6 cellular contexts compared by ENCODE assay signal in genomic region chr19:46766569-46767317, GRCh38. TPM values are rescaled to one million over a fixed set of nuclear protein-coding genes. Genes with fewer than 3 reads are reported as not detected.
DNase-seq lines count a peak whose midpoint lies in the region; TF ChIP-seq lines count a peak whose summit lies in the region.

No MANE protein-coding gene starts in this region.

- no peak overlapping the region for H2AFZ ChIP-seq in neural cell (ENCODE audit: low read depth, low read length)

- no peak for TF ChIP-seq RAD21 in neural cell (conservative IDR thresholded peaks at IDR 0.05)

- H3K9me3 ChIP-seq in ascending aorta, result no peaks in the 10 kb centered on the region
- no peaks in the 10 kb centered on the region for H3K9me3 ChIP-seq in neural cell (ENCODE audit: low read length)

- peak; percentile 79 for DNase-seq in DMS 273 (lab: John Stamatoyannopoulos, UW; ENCODE audit: unreplicated experiment)
- DNase-seq in NCI-H748 treated with DMSO at 0.1 percent for 48 hours (lab: John Stamatoyannopoulos, UW), result peak; percentile 61
- DNase-seq in ascending aorta (ENCODE audit: low spot score in 2 of 2), result no peak
- DNase-seq in pons (ENCODE audit: low spot score), result no peak
- DNase-seq in AG08396 (ENCODE audit: low spot score), result no peak

- no peak for TF ChIP-seq EP300 in neural cell (conservative IDR thresholded peaks at IDR 0.05; ENCODE audit: poor library complexity, severe bottlenecking)

- no peaks in the 10 kb centered on the region for H3F3A ChIP-seq in neural cell (ENCODE audit: insufficient read depth, low read length, poor library complexity, severe bottlenecking)

- no peaks in the 10 kb centered on the region for H3K4me1 ChIP-seq in ascending aorta

- H3K79me2 ChIP-seq in neural cell (replicated peaks; ENCODE audit: insufficient read depth, low read length), result no peaks in the 10 kb centered on the region

- H3K27me3 ChIP-seq in ascending aorta (no peaks in the 10 kb centered on the region), neural cell (ENCODE audit: insufficient read depth, low read depth, low read length) (no peaks in the 10 kb centered on the region)

- intact Hi-C loops in ascending aorta (cut with DNase I), result no loop called here

- no peaks in the 10 kb centered on the region for H4K20me1 ChIP-seq in neural cell (ENCODE audit: insufficient read depth)

- H3K9ac ChIP-seq in neural cell (ENCODE audit: low read length), result no peak overlapping the region

- no peak overlapping the region for H3K4me2 ChIP-seq in neural cell (ENCODE audit: low read length)

- TF ChIP-seq CTCF in ascending aorta (IDR thresholded peaks at IDR 0.05) (peak in 2 of 3 experiments; percentile 53 to 59), neural cell (IDR thresholded peaks at IDR 0.05; ENCODE audit: poor library complexity, severe bottlenecking) (peak; percentile 34)

- H3K9me2 ChIP-seq in neural cell (ENCODE audit: insufficient read depth, low read length), result no peaks in the 10 kb centered on the region

- H3K4me3 ChIP-seq in ascending aorta, result no peak overlapping the region
- no peak overlapping the region for H3K4me3 ChIP-seq in neural cell (ENCODE audit: low read length)

- H3K27ac ChIP-seq in ascending aorta (no peak overlapping the region), neural cell (ENCODE audit: low read length) (no peak overlapping the region)

- H3K36me3 ChIP-seq in ascending aorta (no peaks in the 10 kb centered on the region), neural cell (ENCODE audit: insufficient read depth, low read length) (no peaks in the 10 kb centered on the region)

TF ChIP-seq in neural cell, 6 proteins besides CTCF, POLR2A, EP300 and RAD21:
- no peak for TF ChIP-seq POLR2AphosphoS5 (IDR thresholded peaks at IDR 0.05)
- TF ChIP-seq, protein P1, sequence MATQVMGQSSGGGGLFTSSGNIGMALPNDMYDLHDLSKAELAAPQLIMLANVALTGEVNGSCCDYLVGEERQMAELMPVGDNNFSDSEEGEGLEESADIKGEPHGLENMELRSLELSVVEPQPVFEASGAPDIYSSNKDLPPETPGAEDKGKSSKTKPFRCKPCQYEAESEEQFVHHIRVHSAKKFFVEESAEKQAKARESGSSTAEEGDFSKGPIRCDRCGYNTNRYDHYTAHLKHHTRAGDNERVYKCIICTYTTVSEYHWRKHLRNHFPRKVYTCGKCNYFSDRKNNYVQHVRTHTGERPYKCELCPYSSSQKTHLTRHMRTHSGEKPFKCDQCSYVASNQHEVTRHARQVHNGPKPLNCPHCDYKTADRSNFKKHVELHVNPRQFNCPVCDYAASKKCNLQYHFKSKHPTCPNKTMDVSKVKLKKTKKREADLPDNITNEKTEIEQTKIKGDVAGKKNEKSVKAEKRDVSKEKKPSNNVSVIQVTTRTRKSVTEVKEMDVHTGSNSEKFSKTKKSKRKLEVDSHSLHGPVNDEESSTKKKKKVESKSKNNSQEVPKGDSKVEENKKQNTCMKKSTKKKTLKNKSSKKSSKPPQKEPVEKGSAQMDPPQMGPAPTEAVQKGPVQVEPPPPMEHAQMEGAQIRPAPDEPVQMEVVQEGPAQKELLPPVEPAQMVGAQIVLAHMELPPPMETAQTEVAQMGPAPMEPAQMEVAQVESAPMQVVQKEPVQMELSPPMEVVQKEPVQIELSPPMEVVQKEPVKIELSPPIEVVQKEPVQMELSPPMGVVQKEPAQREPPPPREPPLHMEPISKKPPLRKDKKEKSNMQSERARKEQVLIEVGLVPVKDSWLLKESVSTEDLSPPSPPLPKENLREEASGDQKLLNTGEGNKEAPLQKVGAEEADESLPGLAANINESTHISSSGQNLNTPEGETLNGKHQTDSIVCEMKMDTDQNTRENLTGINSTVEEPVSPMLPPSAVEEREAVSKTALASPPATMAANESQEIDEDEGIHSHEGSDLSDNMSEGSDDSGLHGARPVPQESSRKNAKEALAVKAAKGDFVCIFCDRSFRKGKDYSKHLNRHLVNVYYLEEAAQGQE (IDR thresholded peaks at IDR 0.05; ENCODE audit: borderline replicate concordance), result no peak
- no peak for TF ChIP-seq TAF1 (IDR thresholded peaks at IDR 0.05; ENCODE audit: low read depth)
- no peak for TF ChIP-seq SMC3 (conservative IDR thresholded peaks at IDR 0.05; ENCODE audit: poor library complexity)
- no peak for TF ChIP-seq EZH2 (IDR thresholded peaks at IDR 0.05; ENCODE audit: borderline replicate concordance, insufficient read depth, low read length, poor library complexity, severe bottlenecking)
- TF ChIP-seq MXI1 (conservative IDR thresholded peaks at IDR 0.05; ENCODE audit: poor library complexity, severe bottlenecking), result no peak

RNA-seq across cellular contexts. Expression of gene STRN4, which starts 20.5 kb away (rescaled TPM):
- 151 TPM for total RNA-seq in ascending aorta
- 153 and 203 TPM in 2 replicates for polyA plus RNA-seq in neural cell
- 192 and 223 TPM in 2 replicates for polyA minus RNA-seq in neural cell

RNA-seq across cellular contexts. Expression of gene FKRP, which starts 20.9 kb away (rescaled TPM):
- total RNA-seq in ascending aorta, result 11.8 TPM
- 27.8 and 46.0 TPM in 2 replicates for polyA plus RNA-seq in neural cell
- 37.7 and 55.0 TPM in 2 replicates for polyA minus RNA-seq in neural cell

RNA-seq across cellular contexts. Expression of gene SLC1A5, which starts 21.7 kb away (rescaled TPM):
- 86.8 TPM for total RNA-seq in ascending aorta
- polyA plus RNA-seq in neural cell, result 1.1 and 1.8 TPM in 2 replicates
- polyA minus RNA-seq in neural cell, result 0.97 and 1.3 TPM in 2 replicates

RNA-seq across cellular contexts. Expression of gene PRKD2, which starts 49.8 kb away (rescaled TPM):
- 101 TPM for total RNA-seq in ascending aorta
- polyA plus RNA-seq in neural cell, result 8.0 and 15.9 TPM in 2 replicates
- polyA minus RNA-seq in neural cell, result 3.2 and 5.8 TPM in 2 replicates

Comparison
In these comparisons a context has a peak if more than half of its experiments do, and no peak if none do; other contexts are left out.
1. DNase-seq: peak in DMS 273 (single experiment) and NCI-H748 treated with DMSO at 0.1 percent for 48 hours (single experiment); none in ascending aorta (0 of 2), pons (single experiment) and AG08396 (single experiment).